Comparison of ENCODE assay signal across 7 cellular contexts in genomic region chr1:9293241-9293511, GRCh38. TPM values are rescaled to one million over a fixed set of nuclear protein-coding genes. Genes with fewer than 3 reads are reported as not detected.
DNase-seq lines count a peak whose midpoint lies in the region; ATAC-seq, FAIRE-seq and TF ChIP-seq lines count a peak whose summit lies in the region.

No MANE protein-coding gene starts in this region.

- 0% methylated on average over 2 of the region's 38 CpGs for WGBS in GM12878 (ENCODE audit: insufficient coverage, insufficient replicate concordance, low lambda C conversion rate, missing lambda C conversion rate)
- WGBS in right lobe of liver (ENCODE audit: insufficient coverage, low coverage, low lambda C conversion rate, missing lambda C conversion rate): no CpG with 5 or more reads among the region's 38 CpGs
- no CpG with 5 or more reads among the region's 38 CpGs for WGBS in tibial nerve, 2 donors

- no peak for DNase-seq in GM12878 (ENCODE audit: low read depth, low spot score)
- no peak for DNase-seq in right lobe of liver
- no peak for DNase-seq in tibial nerve (ENCODE audit: low spot score in 2 of 2)
- DNase-seq in nephron progenitor cell: no peak
- DNase-seq in NCI-H1048 (lab: John Stamatoyannopoulos, UW): no peak

- H3K4me2 ChIP-seq in GM12878 (ENCODE audit: control insufficient read depth, insufficient read depth): peak overlapping the region; percentile 58

- TF ChIP-seq CTCF in GM12878 (IDR thresholded peaks at IDR 0.05 in 2 of 3, conservative IDR thresholded peaks at IDR 0.05 in 1 of 3; ENCODE audit: control insufficient read depth in 2 of 3, extremely low read depth in 1 of 3, insufficient read depth in 1 of 3, low read depth in 3 of 3, low read length in 3 of 3) (no peak), right lobe of liver (IDR thresholded peaks at IDR 0.05) (no peak), tibial nerve (IDR thresholded peaks at IDR 0.05) (no peak), nephron progenitor cell (IDR thresholded peaks at IDR 0.05) (no peak)

- POLR2A ChIA-PET in GM12878 (lab: Charles Lee): no interaction called here

- H3K36me3 Mint-ChIP-seq in nephron progenitor cell (ENCODE audit: low read depth): peaks cover 5% of the 10 kb centered on the region

- H3K27ac ChIP-seq in GM12878 (ENCODE audit: control insufficient read depth, insufficient read depth) (no peak overlapping the region), right lobe of liver (peak overlapping the region; percentile 70 to 89 (median 83)), tibial nerve (peak overlapping the region; percentile 82 to 95 (median 94))

- peak; percentile 13 for ATAC-seq in HG02852 (IDR thresholded peaks at IDR 0.05; ENCODE audit: unreplicated experiment)
- no peak for ATAC-seq in GM12878
- no peak for ATAC-seq in right lobe of liver
- no peak for ATAC-seq in HG03095 (IDR thresholded peaks at IDR 0.05; ENCODE audit: unreplicated experiment)

- H3K4me3 ChIP-seq in GM12878 (peak overlapping the region; percentile 77), right lobe of liver (peak overlapping the region; percentile 87 to 88 (median 87)), tibial nerve (peak overlapping the region; percentile 69 to 87 (median 82))

- H3K27ac Mint-ChIP-seq in nephron progenitor cell: no peak overlapping the region

- CTCF ChIA-PET in GM12878 (lab: Yijun Ruan, JAX): no interaction called here

- FAIRE-seq in GM12878 (lab: Jason Lieb, UNC): no peak

- no peaks in the 10 kb centered on the region for H4K20me1 ChIP-seq in GM12878 (ENCODE audit: control insufficient read depth, insufficient read depth)

- H3K36me3 ChIP-seq in GM12878 (ENCODE audit: control insufficient read depth in 2 of 2, insufficient read depth in 2 of 2, low read length in 1 of 2): no peaks in the 10 kb centered on the region
- H3K36me3 ChIP-seq in right lobe of liver: no peaks in the 10 kb centered on the region
- no peaks in the 10 kb centered on the region for H3K36me3 ChIP-seq in tibial nerve

- in situ Hi-C loops in GM12878 (cut with MboI): no loop called here

- no peak for TF ChIP-seq RAD21 in GM12878 (IDR thresholded peaks at IDR 0.05; ENCODE audit: insufficient read depth, low read depth, low read length)

- H3K9me3 ChIP-seq in GM12878 (replicated peaks; ENCODE audit: control insufficient read depth, insufficient read depth, low read length) (no peaks in the 10 kb centered on the region; the same call in 2 of the 3 replicates), right lobe of liver (peaks cover 0 to 7% (median 2%) of the 10 kb centered on the region in 4 donors), tibial nerve (peaks cover 0 to 10% (median 4%) of the 10 kb centered on the region in 4 donors)

- H2AFZ ChIP-seq in GM12878 (ENCODE audit: control insufficient read depth, low read depth, low read length): peak overlapping the region; percentile 8; the same call in 1 of the 2 replicates

- intact Hi-C loops in GM12878 (cut with micrococcal nuclease; ENCODE audit: unreplicated experiment): no loop called here
- intact Hi-C loops in right lobe of liver (cut with DNase I): no loop called here

- peaks cover 13% of the 10 kb centered on the region for H3K4me1 ChIP-seq in GM12878 (ENCODE audit: control insufficient read depth, insufficient read depth, low read length)
- H3K4me1 ChIP-seq in right lobe of liver: peaks cover 0 to 46% (median 13%) of the 10 kb centered on the region in 4 donors
- peaks cover 0 to 66% (median 27%) of the 10 kb centered on the region in 4 donors for H3K4me1 ChIP-seq in tibial nerve

- H3K9ac ChIP-seq in GM12878 (ENCODE audit: control insufficient read depth, insufficient read depth, low read length): peak overlapping the region; percentile 21; the same call in 1 of the 2 replicates

- H3K27me3 ChIP-seq in GM12878 (replicated peaks in 1 of 2; ENCODE audit: control insufficient read depth in 2 of 2, insufficient read depth in 2 of 2, low read length in 1 of 2): peaks cover 3 to 7% of the 10 kb centered on the region in 2 experiments; a peak in 2 of 4 replicates
- H3K27me3 ChIP-seq in right lobe of liver: no peaks in the 10 kb centered on the region
- H3K27me3 ChIP-seq in tibial nerve: no peaks in the 10 kb centered on the region

- H3K27me3 Mint-ChIP-seq in nephron progenitor cell (ENCODE audit: low read depth, poor library complexity): peaks cover 2% of the 10 kb centered on the region

- BruUV-seq in GM12878 (replicated peaks; lab: Mats Ljungman, UMichigan): no TSS peak

- peaks cover 10% of the 10 kb centered on the region for H3K9me3 Mint-ChIP-seq in nephron progenitor cell

- no peak for TF ChIP-seq POLR2A in GM12878 (IDR thresholded peaks at IDR 0.05; ENCODE audit: low read depth, low read length)
- TF ChIP-seq POLR2A in right lobe of liver (IDR thresholded peaks at IDR 0.05): no peak
- no peak for TF ChIP-seq POLR2A in tibial nerve (IDR thresholded peaks at IDR 0.05)

- TF ChIP-seq EP300 in GM12878 (IDR thresholded peaks at IDR 0.05; ENCODE audit: borderline replicate concordance in 1 of 2, control insufficient read depth in 1 of 2, low read depth in 2 of 2, low read length in 2 of 2): no peak
- TF ChIP-seq EP300 in tibial nerve (IDR thresholded peaks at IDR 0.05): no peak

- no peaks in the 10 kb centered on the region for H3K79me2 ChIP-seq in GM12878 (ENCODE audit: control insufficient read depth, insufficient read depth, low read length)

- RAD21 ChIA-PET in GM12878 (lab: Charles Lee; ENCODE audit: unreplicated experiment): no interaction called here

- no peak overlapping the region for H3K4me3 Mint-ChIP-seq in nephron progenitor cell

- peaks cover 14% of the 10 kb centered on the region for H3K4me1 Mint-ChIP-seq in nephron progenitor cell

- SMC1A ChIA-PET in GM12878 (lab: Charles Lee; ENCODE audit: uncharacterized antibody, unreplicated experiment): no interaction called here

TF ChIP-seq in GM12878, 131 proteins besides CTCF, POLR2A, EP300 and RAD21:
- TF ChIP-seq PAX8 (IDR thresholded peaks at IDR 0.05): no peak
- TF ChIP-seq IKZF1 (conservative IDR thresholded peaks at IDR 0.05): peak; percentile 35; the same call in 1 of the 2 replicates

RNA-seq across cellular contexts. Expression of gene SPSB1, which starts 0.5 kb away (rescaled TPM):
- total RNA-seq in GM12878 (2013; cell fraction: nucleolus; rRNA removed): 0.96 and 1.3 TPM in 2 replicates
- total RNA-seq in GM12878 (2014; rRNA removed) (0.90 and 1.3 TPM in 2 replicates), GM12878 (2014; rRNA removed; fragmentation: Illumina TruSeq; extraction: Trizol) (0.40 and 0.46 TPM in 2 replicates), GM12878 (2021) (0.74 and 1.1 TPM in 2 replicates), right lobe of liver (100 to 1,000 TPM in 1 of 6 experiments, 10 to 100 TPM in 4, 1 to 10 TPM in 1; 7.7 to 121 (median 37.0) TPM), tibial nerve (10 to 100 TPM; 18.9 to 64.9 (median 41.8) TPM)
- 0.38 TPM for polyA plus RNA-seq in GM12878 (2011; ENCODE audit: low read depth)
- polyA plus RNA-seq in GM12878 (2011; rRNA removed) (0.23 and 0.43 TPM in 2 replicates), GM12878 (2014; fragmentation: Illumina TruSeq; extraction: Trizol) (0.46 and 2.1 TPM in 2 replicates), GM12878 (2014; fragmentation: Nextera tagmentation; extraction: Ambion mirVana) (under 1 TPM in 1 of 2 experiments, not detected in 1; 0.02 TPM), GM12878 (2014; rRNA removed) (0.80 and 2.0 TPM in 2 replicates), GM12878 (2016; fragmentation: Nextera tagmentation; extraction: Ambion mirVana) (1 to 10 TPM; 1.2 to 1.4 TPM)
- 0.52 and 0.63 TPM in 2 replicates for polyA plus RNA-seq in GM12878 (2011; cell fraction: cytosol; rRNA removed)
- polyA plus RNA-seq in GM12878 (2011; cell fraction: nucleus; rRNA removed): 0.45 and 0.47 TPM in 2 replicates
- polyA plus RNA-seq in GM12878 (2012): 1.4 and 2.6 TPM in 2 replicates
- 0.37 and 0.57 TPM in 2 replicates for polyA minus RNA-seq in GM12878 (2011; rRNA and poly(A)+ RNA removed)
- polyA minus RNA-seq in GM12878 (2011; cell fraction: cytosol; rRNA and poly(A)+ RNA removed): 0.52 and 0.53 TPM in 2 replicates
- polyA minus RNA-seq in GM12878 (2011; cell fraction: nucleus; rRNA and poly(A)+ RNA removed): 0.36 TPM in 1 of 2 replicates, not detected in the other

RNA-seq across cellular contexts. Expression of gene H6PD, which starts 58.6 kb away (rescaled TPM):
- total RNA-seq in GM12878 (2013; cell fraction: nucleolus; rRNA removed): 14.4 and 15.0 TPM in 2 replicates
- total RNA-seq in GM12878 (2014; rRNA removed): 9.7 and 10.4 TPM in 2 replicates
- total RNA-seq in GM12878 (2014; rRNA removed; fragmentation: Illumina TruSeq; extraction: Trizol): 8.1 and 9.4 TPM in 2 replicates
- total RNA-seq in GM12878 (2021): 20.7 TPM in 2 replicates
- 4.9 TPM for polyA plus RNA-seq in GM12878 (2011; ENCODE audit: low read depth)
- polyA plus RNA-seq in GM12878 (2011; rRNA removed): 3.9 and 4.9 TPM in 2 replicates
- 6.3 and 6.4 TPM in 2 replicates for polyA plus RNA-seq in GM12878 (2011; cell fraction: cytosol; rRNA removed)
- polyA plus RNA-seq in GM12878 (2011; cell fraction: nucleus; rRNA removed): 7.7 and 10.0 TPM in 2 replicates
- 7.3 and 7.7 TPM in 2 replicates for polyA plus RNA-seq in GM12878 (2012)
- 9.9 and 10.1 TPM in 2 replicates for polyA plus RNA-seq in GM12878 (2014; fragmentation: Illumina TruSeq; extraction: Trizol)
- 1 to 10 TPM; 1.2 to 1.4 TPM for polyA plus RNA-seq in GM12878 (2014; fragmentation: Nextera tagmentation; extraction: Ambion mirVana)
- polyA plus RNA-seq in GM12878 (2014; rRNA removed): 12.1 and 13.1 TPM in 2 replicates
- polyA plus RNA-seq in GM12878 (2016; fragmentation: Nextera tagmentation; extraction: Ambion mirVana): 1 to 10 TPM; 5.9 to 6.0 TPM
- polyA minus RNA-seq in GM12878 (2011; rRNA and poly(A)+ RNA removed): 4.8 and 10.9 TPM in 2 replicates
- polyA minus RNA-seq in GM12878 (2011; cell fraction: cytosol; rRNA and poly(A)+ RNA removed): 5.1 and 5.9 TPM in 2 replicates
- polyA minus RNA-seq in GM12878 (2011; cell fraction: nucleus; rRNA and poly(A)+ RNA removed): 2.2 and 3.4 TPM in 2 replicates
- total RNA-seq in right lobe of liver: 100 to 1,000 TPM; 102 to 158 (median 120) TPM
- total RNA-seq in tibial nerve: 10 to 100 TPM; 53.1 to 88.6 (median 72.7) TPM
